Comparison of ENCODE assay signal across 8 cellular contexts in the genomic region with DNA sequence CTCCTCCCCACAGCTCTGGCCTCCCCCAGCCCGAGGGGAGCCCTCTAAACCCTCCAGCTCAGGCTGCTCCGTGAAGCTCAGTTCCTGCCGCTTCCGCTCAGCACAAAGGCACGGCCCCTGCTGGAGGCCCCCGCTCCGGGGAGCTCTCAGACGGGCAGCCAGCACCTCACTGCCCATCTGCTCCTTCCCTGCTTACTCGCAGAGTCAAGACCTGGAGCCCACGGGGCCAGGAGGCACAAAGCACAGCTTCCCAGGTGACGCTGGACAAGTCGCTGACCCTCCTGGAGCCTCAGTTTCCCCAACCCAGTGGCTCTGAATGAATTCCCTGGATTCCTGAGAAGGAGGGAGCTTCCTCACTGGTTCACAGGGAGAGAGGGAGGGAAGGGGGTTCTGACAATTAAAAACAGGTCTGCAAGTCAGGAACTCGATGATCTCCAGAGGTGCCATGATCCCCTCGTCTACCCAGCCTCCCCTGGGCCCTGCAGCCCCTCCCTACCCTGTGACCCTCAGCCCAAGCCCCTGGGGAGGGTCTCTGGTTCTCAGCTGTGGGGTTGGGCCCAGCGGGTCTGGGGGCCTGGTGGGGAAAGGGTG. TPM values are rescaled to one million over a fixed set of nuclear protein-coding genes. Genes with fewer than 3 reads are reported as not detected.
A peak's percentile ranks its signal among the peaks of the same experiment; 100 is the strongest.
DNase-seq lines count a peak whose midpoint lies in the region; ATAC-seq lines count a peak whose summit lies in the region.

No MANE protein-coding gene starts in this region.

- ATAC-seq in stimulated activated naive B cell treated with anti-CD40 and anti-IgM and Interleukin-4, amounts not matched to agents 10 μg/mL and 1 μg/mL and 100 μg/mL, for 72 hours (replicated peaks), result peak; percentile 59 to 65
- no peak for ATAC-seq in HG03565 (IDR thresholded peaks at IDR 0.05; ENCODE audit: unreplicated experiment)

- CTCF ChIA-PET in activated naive CD4-positive, alpha-beta T cell treated with anti-CD3 and anti-CD28 coated beads, Interleukin-2, amount 10 ng/mL, durations not matched to agents 7 days and 5 days (lab: Charles Lee), result no interaction called here

- H3K4me3 Mint-ChIP-seq in IgD-negative memory B cell, result peak overlapping the region; percentile 81 to 95 (median 94)
- peak overlapping the region; percentile 47 for H3K4me3 Mint-ChIP-seq in activated naive CD4-positive, alpha-beta T cell treated with anti-CD3 and anti-CD28 coated beads, Interleukin-2, amount 10 ng/mL, durations not matched to agents 7 days and 5 days
- H3K4me3 Mint-ChIP-seq in stimulated activated naive B cell treated with anti-CD40 and anti-IgM and Interleukin-4, amounts not matched to agents 10 μg/mL and 1 μg/mL and 100 μg/mL, for 72 hours, result peak overlapping the region; percentile 84 to 89

- H3K27me3 Mint-ChIP-seq in IgD-negative memory B cell, result no peaks in the 10 kb centered on the region
- H3K27me3 Mint-ChIP-seq in activated naive CD4-positive, alpha-beta T cell treated with anti-CD3 and anti-CD28 coated beads, Interleukin-2, amount 10 ng/mL, durations not matched to agents 7 days and 5 days, result peaks cover 12% of the 10 kb centered on the region
- no peaks in the 10 kb centered on the region for H3K27me3 Mint-ChIP-seq in stimulated activated naive B cell treated with anti-CD40 and anti-IgM and Interleukin-4, amounts not matched to agents 10 μg/mL and 1 μg/mL and 100 μg/mL, for 72 hours

- H3K4me1 Mint-ChIP-seq in IgD-negative memory B cell, result peaks cover 47 to 49% (median 49%) of the 10 kb centered on the region in 3 donors
- peaks cover 14% of the 10 kb centered on the region for H3K4me1 Mint-ChIP-seq in activated naive CD4-positive, alpha-beta T cell treated with anti-CD3 and anti-CD28 coated beads, Interleukin-2, amount 10 ng/mL, durations not matched to agents 7 days and 5 days
- peaks cover 63 to 83% of the 10 kb centered on the region in 2 donors for H3K4me1 Mint-ChIP-seq in stimulated activated naive B cell treated with anti-CD40 and anti-IgM and Interleukin-4, amounts not matched to agents 10 μg/mL and 1 μg/mL and 100 μg/mL, for 72 hours

- DNase-seq in COLO668 (lab: John Stamatoyannopoulos, UW; ENCODE audit: unreplicated experiment), result peak; percentile 24
- DNase-seq in activated naive CD4-positive, alpha-beta T cell treated with anti-CD3 and anti-CD28 coated beads, Interleukin-2, amount 10 ng/mL, durations not matched to agents 7 days and 5 days, result peak; percentile 44
- peak; percentile 20 for DNase-seq in iPS DF 19.7 (ENCODE audit: low read depth, low spot score)
- peak; percentile 63 for DNase-seq in stimulated activated naive B cell treated with anti-CD40 and anti-IgM and Interleukin-4, amounts not matched to agents 10 μg/mL and 1 μg/mL and 100 μg/mL, for 72 hours
- DNase-seq in NCI-H1436 (lab: John Stamatoyannopoulos, UW), result no peak
- DNase-seq in HK-2 (ENCODE audit: unreplicated experiment), result no peak

- H3K9me3 Mint-ChIP-seq in IgD-negative memory B cell, result no peaks in the 10 kb centered on the region
- H3K9me3 Mint-ChIP-seq in activated naive CD4-positive, alpha-beta T cell treated with anti-CD3 and anti-CD28 coated beads, Interleukin-2, amount 10 ng/mL, durations not matched to agents 7 days and 5 days, result no peaks in the 10 kb centered on the region
- H3K9me3 Mint-ChIP-seq in stimulated activated naive B cell treated with anti-CD40 and anti-IgM and Interleukin-4, amounts not matched to agents 10 μg/mL and 1 μg/mL and 100 μg/mL, for 72 hours, result no peaks in the 10 kb centered on the region

- peak overlapping the region; percentile 98 for H3K27ac Mint-ChIP-seq in IgD-negative memory B cell
- no peak overlapping the region for H3K27ac Mint-ChIP-seq in activated naive CD4-positive, alpha-beta T cell treated with anti-CD3 and anti-CD28 coated beads, Interleukin-2, amount 10 ng/mL, durations not matched to agents 7 days and 5 days
- peak overlapping the region; percentile 99 for H3K27ac Mint-ChIP-seq in stimulated activated naive B cell treated with anti-CD40 and anti-IgM and Interleukin-4, amounts not matched to agents 10 μg/mL and 1 μg/mL and 100 μg/mL, for 72 hours

- H3K36me3 Mint-ChIP-seq in IgD-negative memory B cell, result no peaks in the 10 kb centered on the region
- no peaks in the 10 kb centered on the region for H3K36me3 Mint-ChIP-seq in activated naive CD4-positive, alpha-beta T cell treated with anti-CD3 and anti-CD28 coated beads, Interleukin-2, amount 10 ng/mL, durations not matched to agents 7 days and 5 days
- H3K36me3 Mint-ChIP-seq in stimulated activated naive B cell treated with anti-CD40 and anti-IgM and Interleukin-4, amounts not matched to agents 10 μg/mL and 1 μg/mL and 100 μg/mL, for 72 hours, result peaks cover 10 to 24% of the 10 kb centered on the region in 2 donors

RNA-seq across cellular contexts. Expression of gene VAV2, which starts 36.2 kb away (rescaled TPM):
- 28.7 TPM for polyA plus RNA-seq in IgD-negative memory B cell

Comparison
In these comparisons a context has a peak if more than half of its experiments do, and no peak if none do; other contexts are left out.
1. DNase-seq: peak in COLO668 (single experiment), activated naive CD4-positive, alpha-beta T cell treated with anti-CD3 and anti-CD28 coated beads, Interleukin-2, amount 10 ng/mL, durations not matched to agents 7 days and 5 days (single experiment), iPS DF 19.7 (single experiment) and stimulated activated naive B cell treated with anti-CD40 and anti-IgM and Interleukin-4, amounts not matched to agents 10 μg/mL and 1 μg/mL and 100 μg/mL, for 72 hours (single experiment); none in NCI-H1436 (single experiment) and HK-2 (single experiment).
2. Peak in every context shown above with its lines, with median percentiles within 50 percentile points of each other: H3K4me3 Mint-ChIP-seq.